ENCODE assay signal across 1 cellular context in the genomic region with DNA sequence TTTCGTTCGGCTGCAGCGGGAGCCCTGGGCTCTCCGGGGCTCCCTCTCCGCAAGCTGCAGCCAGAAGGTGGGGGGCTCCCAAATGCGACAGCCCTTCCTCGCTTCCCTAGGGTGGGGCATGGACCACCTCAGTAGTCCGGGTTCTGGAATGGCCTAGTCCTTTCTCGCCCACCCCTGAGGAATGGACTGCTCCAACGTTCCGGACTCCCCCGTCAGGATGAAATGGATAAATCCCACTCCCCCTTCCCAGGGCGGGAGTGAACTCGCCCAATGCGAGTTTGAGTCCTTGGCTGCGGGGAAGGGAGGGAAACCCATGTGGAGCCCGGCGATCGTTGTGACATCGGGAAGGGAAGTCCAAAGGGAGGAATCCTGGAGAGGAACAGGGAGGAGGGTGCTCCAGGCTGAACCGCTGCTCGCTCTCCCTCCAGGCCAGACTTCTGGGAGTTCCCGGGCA.
A peak's percentile ranks its signal among the peaks of the same experiment; 100 is the strongest.
TF ChIP-seq lines count a peak whose summit lies in the region.

No MANE protein-coding gene starts in this region.

TF ChIP-seq in neural cell, 6 proteins besides CTCF, POLR2A, EP300 and RAD21 (continued from another document):
- TF ChIP-seq TAF1 (IDR thresholded peaks at IDR 0.05; ENCODE audit: low read depth) (no peak), POLR2AphosphoS5 (IDR thresholded peaks at IDR 0.05) (peak; percentile 77), MXI1 (conservative IDR thresholded peaks at IDR 0.05; ENCODE audit: poor library complexity, severe bottlenecking) (peak; percentile 87)
TF ChIP-seq in neural cell: peak in this region for 3.
